In the genomic region with DNA sequence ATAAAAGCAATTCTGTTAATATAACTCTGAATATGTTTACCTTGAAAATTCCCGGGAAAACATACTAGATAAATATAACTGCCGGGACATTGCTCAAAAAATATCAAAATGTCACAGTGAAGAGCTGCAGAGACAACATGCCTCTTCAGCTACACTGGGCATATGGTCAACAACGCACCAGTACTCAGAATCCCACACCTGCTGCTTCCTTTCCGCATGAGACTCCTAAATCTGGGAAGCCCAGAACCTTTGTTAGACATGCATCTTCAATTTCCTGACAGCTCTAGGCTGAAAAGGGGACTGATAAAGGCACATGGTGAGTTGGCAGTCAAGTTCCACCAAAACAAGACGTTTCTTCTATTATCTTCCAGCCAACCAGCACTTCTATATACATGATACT, we compare ENCODE assay signal across 25 cellular contexts. TPM values are rescaled to one million over a fixed set of nuclear protein-coding genes. Genes with fewer than 3 reads are reported as not detected.
DNase-seq lines count a peak whose midpoint lies in the region; ATAC-seq lines count a peak whose summit lies in the region.
"Had no signal": no experiment of that assay in that cellular context is flagged by ENCODE, and none has a peak within 500 bp of the region (broad histone marks: within the 10 kb centered on the region; RNA-seq: fewer than 3 reads in every experiment).

No MANE protein-coding gene starts in this region.

- ATAC-seq in GM19463 (IDR thresholded peaks at IDR 0.05; ENCODE audit: unreplicated experiment) (no peak), HG03521 (IDR thresholded peaks at IDR 0.05; ENCODE audit: unreplicated experiment) (no peak)
- ATAC-seq: left colon; stimulated activated naive CD8-positive, alpha-beta T cell treated with anti-CD3 and anti-CD28 coated beads, Interleukin-15, Interleukin-2, amounts not matched to agents 100 U/mL and 50 U/mL, for 24 hours; T-cell had no signal

- DNase-seq in COLO668 (lab: John Stamatoyannopoulos, UW; ENCODE audit: unreplicated experiment), result peak; percentile 58
- DNase-seq in DMS 273 treated with DMSO at 0.1 percent for 48 hours (lab: John Stamatoyannopoulos, UW), result peak; percentile 10
- DNase-seq in NCI-H524 treated with DMSO at 0.1 percent for 48 hours (lab: John Stamatoyannopoulos, UW), result peak; percentile 88
- peak; percentile 14 for DNase-seq in dermis blood vessel endothelial cell
- no peak for DNase-seq in MV-4-11 (lab: John Stamatoyannopoulos, UW)
- no peak for DNase-seq in NCI-H187 treated with DMSO at 0.1 percent for 48 hours (lab: John Stamatoyannopoulos, UW)
- DNase-seq: activated CD4-positive, alpha-beta T cell treated with anti-CD3 and anti-CD28 coated beads, Interleukin-2, amount 50 U/mL, for 1 hour; activated effector memory CD4-positive, alpha-beta T cell treated with anti-CD3 and anti-CD28 coated beads, Interleukin-2, amount 50 U/mL, for 16 hours; activated naive CD8-positive, alpha-beta T cell treated with anti-CD3 and anti-CD28 coated beads, Interleukin-2, amount 10 ng/mL, durations not matched to agents 7 days and 5 days; activated T-cell treated with anti-CD3 and anti-CD28 coated beads, Interleukin-2, amount 50 U/mL, for 1 hour; aorta; CD8-positive, alpha-beta memory T cell; colonic mucosa; DMS79; effector memory CD4-positive, alpha-beta T cell; GDM1; left colon; NCI-H1105; NCI-H2081 treated with DMSO at 0.1 percent for 48 hours; NCI-H510A treated with DMSO at 0.1 percent for 48 hours; stimulated activated CD4-positive, alpha-beta T cell treated with anti-CD3 and anti-CD28 coated beads, Interleukin-1b, Interleukin-23, amount 100 ng/mL, for 48 hours; stimulated activated naive CD8-positive, alpha-beta T cell treated with anti-CD3 and anti-CD28 coated beads, Interleukin-15, Interleukin-2, amounts not matched to agents 100 U/mL and 50 U/mL, for 24 hours; T-cell had no signal

RNA-seq across cellular contexts. Expression of gene USP12, which starts 53.7 kb away (rescaled TPM):
- total RNA-seq in dermis blood vessel endothelial cell, result 32.3 and 39.7 TPM in 2 replicates

Comparison
In these comparisons a context has a peak if more than half of its experiments do, and no peak if none do; other contexts are left out.
1. DNase-seq: peak in COLO668 (single experiment), DMS 273 treated with DMSO at 0.1 percent for 48 hours (single experiment), NCI-H524 treated with DMSO at 0.1 percent for 48 hours (single experiment) and dermis blood vessel endothelial cell (single experiment); none in MV-4-11 (single experiment) and NCI-H187 treated with DMSO at 0.1 percent for 48 hours (single experiment).